Comparison of ENCODE assay signal across 8 cellular contexts in the genomic region with DNA sequence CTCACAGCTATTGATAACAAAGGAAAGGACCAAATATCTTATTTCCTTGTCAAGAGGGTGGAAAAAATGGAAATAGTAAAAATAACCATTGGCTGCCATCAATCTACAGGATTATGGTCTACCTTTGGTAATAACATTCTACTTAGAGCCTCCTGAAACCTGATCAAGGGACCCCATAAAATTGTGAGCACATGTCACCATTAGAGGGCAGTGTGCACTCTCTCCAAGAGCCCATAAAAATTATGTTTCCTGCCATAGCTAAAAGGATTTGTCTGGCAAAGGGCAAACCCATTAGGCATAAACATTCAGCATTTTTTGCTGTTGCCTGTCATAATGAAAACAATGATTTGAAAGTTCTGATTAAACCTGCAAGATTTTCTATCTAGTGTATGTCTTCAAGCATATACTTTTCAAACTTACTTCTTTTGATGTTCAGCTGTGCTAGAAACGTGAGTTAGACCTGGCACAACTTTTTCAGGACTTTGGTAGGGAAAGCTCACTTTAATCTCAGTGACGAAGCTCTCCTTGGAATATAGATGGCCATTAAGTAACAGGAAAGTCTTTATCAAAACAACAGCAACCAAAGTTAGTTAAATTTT.
A peak's percentile ranks its signal among the peaks of the same experiment; 100 is the strongest.
DNase-seq lines count a peak whose midpoint lies in the region; ATAC-seq and TF ChIP-seq lines count a peak whose summit lies in the region.

No MANE protein-coding gene starts in this region.

- H3K4me3 ChIP-seq in MM.1S (ENCODE audit: low read length) (no peak overlapping the region), right cardiac atrium (ENCODE audit: low read length) (no peak overlapping the region), smooth muscle cell (no peak overlapping the region)

- no peak overlapping the region for H3K4me3 Mint-ChIP-seq in activated CD8-positive, alpha-beta memory T cell treated with anti-CD3 and anti-CD28 coated beads, Interleukin-2, amount 10 ng/mL, durations not matched to agents 7 days and 5 days

- H3K4me2 ChIP-seq in MM.1S (ENCODE audit: low read depth, low read length) (no peak overlapping the region), smooth muscle cell (no peak overlapping the region)

- no peaks in the 10 kb centered on the region for H3K9me3 Mint-ChIP-seq in activated CD8-positive, alpha-beta memory T cell treated with anti-CD3 and anti-CD28 coated beads, Interleukin-2, amount 10 ng/mL, durations not matched to agents 7 days and 5 days (ENCODE audit: low read depth)

- H3K27ac Mint-ChIP-seq in activated CD8-positive, alpha-beta memory T cell treated with anti-CD3 and anti-CD28 coated beads, Interleukin-2, amount 10 ng/mL, durations not matched to agents 7 days and 5 days = no peak overlapping the region

- POLR2A ChIA-PET in RWPE1 (lab: Yijun Ruan, JAX; ENCODE audit: low non-redundant PET) = no interaction called here

- peaks cover 5% of the 10 kb centered on the region for H3K4me1 Mint-ChIP-seq in activated CD8-positive, alpha-beta memory T cell treated with anti-CD3 and anti-CD28 coated beads, Interleukin-2, amount 10 ng/mL, durations not matched to agents 7 days and 5 days

- TF ChIP-seq CTCF in MM.1S (IDR thresholded peaks at IDR 0.05; ENCODE audit: low read length) (peak; percentile 83), RWPE1 (conservative IDR thresholded peaks at IDR 0.05; ENCODE audit: low read depth) (peak; percentile 98), smooth muscle cell (IDR thresholded peaks at IDR 0.05; ENCODE audit: borderline replicate concordance, insufficient read depth, poor library complexity, severe bottlenecking) (peak; percentile 77)

- peak; percentile 53 for ATAC-seq in activated CD8-positive, alpha-beta memory T cell treated with anti-CD3 and anti-CD28 coated beads, Interleukin-2, amount 10 ng/mL, durations not matched to agents 7 days and 5 days
- ATAC-seq in right cardiac atrium (peak; percentile 57 to 70), HG02610 (IDR thresholded peaks at IDR 0.05; ENCODE audit: unreplicated experiment) (no peak)

- H3K27me3 ChIP-seq in MM.1S (replicated peaks; ENCODE audit: insufficient read depth, low read length) = no peaks in the 10 kb centered on the region
- H3K27me3 ChIP-seq in right cardiac atrium (ENCODE audit: control insufficient read depth, insufficient read depth) = no peaks in the 10 kb centered on the region
- no peaks in the 10 kb centered on the region for H3K27me3 ChIP-seq in smooth muscle cell (ENCODE audit: low read depth)

- peak; percentile 62 for DNase-seq in activated CD8-positive, alpha-beta memory T cell treated with anti-CD3 and anti-CD28 coated beads, Interleukin-2, amount 10 ng/mL, durations not matched to agents 7 days and 5 days
- DNase-seq in activated CD8-positive, alpha-beta memory T cell treated with anti-CD3 and anti-CD28 coated beads for 24 hours = no peak
- DNase-seq in MM.1S (peak; percentile 76), RWPE1 (ENCODE audit: low spot score) (peak; percentile 82), amniotic epithelial cell (ENCODE audit: low read depth) (peak; percentile 59), right cardiac atrium (peak in 2 of 3 donors; percentile 14 to 43), smooth muscle cell (lab: John Stamatoyannopoulos, UW; ENCODE audit: unreplicated experiment) (no peak)

- CTCF ChIA-PET in activated CD8-positive, alpha-beta memory T cell treated with anti-CD3 and anti-CD28 coated beads, Interleukin-2, amount 10 ng/mL, durations not matched to agents 7 days and 5 days (lab: Charles Lee) = interaction anchor here (0.5 to 2.5 kb wide), 17 partner anchors 9 to 1747 kb away, joined by 3 to 11 read pairs (median 4); a partner anchor contains a TSS
- CTCF ChIA-PET in RWPE1 (lab: Yijun Ruan, JAX) = interaction anchor here (0.5 to 2.9 kb wide), 60 partner anchors 8 to 1783 kb away, joined by 3 to 25 read pairs (median 4); no protein-coding TSS in a partner anchor

- no peaks in the 10 kb centered on the region for H3K9me2 ChIP-seq in MM.1S (replicated peaks; ENCODE audit: insufficient read depth, low read length)

- H3K36me3 ChIP-seq in MM.1S (replicated peaks; ENCODE audit: insufficient read depth, low read length) (no peaks in the 10 kb centered on the region), smooth muscle cell (ENCODE audit: low read depth) (no peaks in the 10 kb centered on the region)

- 45% methylated on average over 2 of the region's 2 CpGs for WGBS in right cardiac atrium
- WGBS in smooth muscle cell (ENCODE audit: low lambda C conversion rate) = 51% methylated on average over 2 of the region's 2 CpGs

- H3K9ac ChIP-seq in MM.1S (ENCODE audit: low read length) (no peak overlapping the region), smooth muscle cell (ENCODE audit: low read depth) (no peak overlapping the region)

- H3K4me1 ChIP-seq in MM.1S (ENCODE audit: low read length) (no peaks in the 10 kb centered on the region), right cardiac atrium (ENCODE audit: control insufficient read depth, insufficient read depth, low read length) (no peaks in the 10 kb centered on the region), smooth muscle cell (ENCODE audit: low read depth) (no peaks in the 10 kb centered on the region)

- H3K36me3 Mint-ChIP-seq in activated CD8-positive, alpha-beta memory T cell treated with anti-CD3 and anti-CD28 coated beads, Interleukin-2, amount 10 ng/mL, durations not matched to agents 7 days and 5 days = no peaks in the 10 kb centered on the region

- H2AFZ ChIP-seq in MM.1S (ENCODE audit: low read length) (no peak overlapping the region), smooth muscle cell (ENCODE audit: low read depth) (no peak overlapping the region)

- H3F3A ChIP-seq in MM.1S (ENCODE audit: insufficient read depth, low read length) (no peaks in the 10 kb centered on the region), smooth muscle cell (ENCODE audit: low read depth) (no peaks in the 10 kb centered on the region)

- peaks cover 3% of the 10 kb centered on the region for H3K27me3 Mint-ChIP-seq in activated CD8-positive, alpha-beta memory T cell treated with anti-CD3 and anti-CD28 coated beads, Interleukin-2, amount 10 ng/mL, durations not matched to agents 7 days and 5 days

- no peaks in the 10 kb centered on the region for H3K9me3 ChIP-seq in MM.1S (replicated peaks; ENCODE audit: insufficient read depth, low read length)
- peaks cover 4% of the 10 kb centered on the region for H3K9me3 ChIP-seq in right cardiac atrium (ENCODE audit: control insufficient read depth, low read length)
- no peaks in the 10 kb centered on the region for H3K9me3 ChIP-seq in smooth muscle cell (replicated peaks; ENCODE audit: low read depth)

- intact Hi-C loops in right cardiac atrium (cut with DNase I) = loop anchor here in 1 of 4 donors (10.0 kb wide), 2 partner anchors 63 to 1253 kb away; no protein-coding TSS in a partner anchor

- H3K27ac ChIP-seq in MM.1S (ENCODE audit: low read length) = no peak overlapping the region
- H3K27ac ChIP-seq in RWPE1 = no peak overlapping the region
- no peak overlapping the region for H3K27ac ChIP-seq in right cardiac atrium (ENCODE audit: low read length)
- no peak overlapping the region for H3K27ac ChIP-seq in smooth muscle cell (ENCODE audit: low read depth)

- H4K20me1 ChIP-seq in MM.1S (ENCODE audit: insufficient read depth, low read length) (no peaks in the 10 kb centered on the region), smooth muscle cell (ENCODE audit: low read depth) (no peaks in the 10 kb centered on the region)

- H3K79me2 ChIP-seq in MM.1S (ENCODE audit: low read length) (no peaks in the 10 kb centered on the region), smooth muscle cell (ENCODE audit: low read depth) (no peaks in the 10 kb centered on the region)

Comparison
In these comparisons a context has a peak if more than half of its experiments do, and no peak if none do; other contexts are left out.
1. DNase-seq: peak in activated CD8-positive, alpha-beta memory T cell treated with anti-CD3 and anti-CD28 coated beads, Interleukin-2, amount 10 ng/mL, durations not matched to agents 7 days and 5 days (single experiment), MM.1S (single experiment), RWPE1 (single experiment), amniotic epithelial cell (single experiment) and right cardiac atrium (2 of 3); none in activated CD8-positive, alpha-beta memory T cell treated with anti-CD3 and anti-CD28 coated beads for 24 hours (single experiment) and smooth muscle cell (single experiment).
2. Peak in every context shown above with its lines, with median percentiles within 50 percentile points of each other: CTCF ChIP-seq.